Comparison of ENCODE assay signal across 8 cellular contexts in the genomic region with DNA sequence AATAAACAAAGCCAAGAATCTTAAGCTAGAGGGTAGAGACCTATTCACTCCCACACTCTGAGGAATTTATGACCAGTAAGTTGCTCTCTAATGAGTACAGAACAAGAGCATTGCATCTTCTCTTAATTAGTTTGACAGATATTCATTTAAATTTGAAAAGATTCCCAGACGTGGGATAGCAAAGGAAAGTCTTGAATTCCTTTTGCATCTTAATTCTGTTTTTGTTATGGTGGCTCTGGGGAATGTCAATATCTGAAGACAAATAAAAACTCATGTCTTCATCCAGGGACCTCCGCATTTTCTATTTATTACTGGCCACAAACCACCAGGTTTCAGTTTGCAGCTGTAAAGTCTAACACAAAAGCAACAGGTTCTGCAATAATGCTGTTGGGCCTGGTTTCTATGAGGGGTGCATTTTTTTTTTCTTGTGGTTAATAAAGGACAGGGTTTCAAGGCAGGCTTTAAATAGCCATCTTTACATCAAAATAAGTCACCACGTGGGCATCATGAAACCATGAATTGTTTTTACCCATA.
DNase-seq lines count a peak whose midpoint lies in the region; ATAC-seq and TF ChIP-seq lines count a peak whose summit lies in the region.

No MANE protein-coding gene starts in this region.

- H3K27ac Mint-ChIP-seq in mesothelial cell of epicardium, result peak overlapping the region; percentile 93

- H3K4me2 ChIP-seq in GM23248 (ENCODE audit: unreplicated experiment), result peak overlapping the region; percentile 34

- in situ Hi-C loops in GM23248 (cut with MboI), result no loop called here

- H3K9me2 ChIP-seq in GM23248 (ENCODE audit: insufficient read depth), result no peaks in the 10 kb centered on the region

- peaks cover 67% of the 10 kb centered on the region for H3K4me1 ChIP-seq in GM23248 (ENCODE audit: insufficient read depth)
- H3K4me1 ChIP-seq in HUES48 (ENCODE audit: control insufficient read depth, insufficient read depth, low read length), result peaks cover 61% of the 10 kb centered on the region
- peaks cover 0 to 21% (median 7%) of the 10 kb centered on the region in 4 donors for H3K4me1 ChIP-seq in upper lobe of left lung

- H3K27me3 ChIP-seq in GM23248 (replicated peaks; ENCODE audit: insufficient read depth), result no peaks in the 10 kb centered on the region
- H3K27me3 ChIP-seq in HUES48 (ENCODE audit: control insufficient read depth, insufficient read depth, low read length), result no peaks in the 10 kb centered on the region
- H3K27me3 ChIP-seq in upper lobe of left lung, result no peaks in the 10 kb centered on the region

- peak overlapping the region; percentile 16; the same call in 1 of the 2 replicates for H2AFZ ChIP-seq in GM23248

- H3K4me3 ChIP-seq in GM23248, result no peak overlapping the region
- 0 out of 2 replicates have a peak overlapping the region, but pooled peaks have one; percentile 28 for H3K4me3 ChIP-seq in HUES48 (ENCODE audit: low read depth, low read length)
- no peak overlapping the region for H3K4me3 ChIP-seq in upper lobe of left lung

- H3K4me3 Mint-ChIP-seq in mesothelial cell of epicardium, result no peak overlapping the region

- TF ChIP-seq POLR2A in GM18505 (IDR thresholded peaks at IDR 0.05; ENCODE audit: borderline replicate concordance, extremely low read depth, insufficient read depth, insufficient read length) (no peak), upper lobe of left lung (IDR thresholded peaks at IDR 0.05) (no peak)

- no peaks in the 10 kb centered on the region for H4K20me1 ChIP-seq in GM23248 (ENCODE audit: insufficient read depth)

- H3K4me1 Mint-ChIP-seq in mesothelial cell of epicardium, result peaks cover 74% of the 10 kb centered on the region

- intact Hi-C loops in posterior vena cava (cut with DNase I), result loop anchor here (1.0 to 5.0 kb wide), 2 partner anchors 43 to 90 kb away; no protein-coding TSS in a partner anchor

- WGBS in GM23248 (ENCODE audit: low coverage in 1 of 2, low lambda C conversion rate in 2 of 2, missing lambda C conversion rate in 2 of 2), 2 experiments, result 15 to 16% methylated on average over 3 of the region's 3 CpGs
- 51 to 55% methylated on average over 3 of the region's 3 CpGs for WGBS in upper lobe of left lung, 2 donors

- H3K9me3 Mint-ChIP-seq in mesothelial cell of epicardium, result no peaks in the 10 kb centered on the region

- no peaks in the 10 kb centered on the region for H3K79me2 ChIP-seq in GM23248 (ENCODE audit: insufficient read depth)

- no peaks in the 10 kb centered on the region for H3K36me3 Mint-ChIP-seq in mesothelial cell of epicardium

- H3F3A ChIP-seq in GM23248 (ENCODE audit: insufficient read depth), result peaks cover 61% of the 10 kb centered on the region

- H3K9me3 ChIP-seq in GM23248 (ENCODE audit: low read depth) (no peaks in the 10 kb centered on the region), HUES48 (ENCODE audit: control insufficient read depth, insufficient read depth, low read length) (no peaks in the 10 kb centered on the region), upper lobe of left lung (no peaks in the 10 kb centered on the region)

- H3K27ac ChIP-seq in GM23248 (peak overlapping the region; percentile 58), HUES48 (ENCODE audit: low read depth, low read length) (peak overlapping the region; percentile 78), upper lobe of left lung (no peak overlapping the region)

- H3K27me3 Mint-ChIP-seq in mesothelial cell of epicardium (ENCODE audit: low read depth), result no peaks in the 10 kb centered on the region

- peak overlapping the region; percentile 8; the same call in 1 of the 2 replicates for H3K9ac ChIP-seq in GM23248
- no peak overlapping the region for H3K9ac ChIP-seq in HUES48 (ENCODE audit: low read depth, low read length)

- DNase-seq in GM23248 (peak; percentile 55), mesothelial cell of epicardium (ENCODE audit: low spot score in 2 of 2, unreplicated experiment in 2 of 2) (no peak), NCI-H774 (lab: John Stamatoyannopoulos, UW) (no peak), posterior vena cava (ENCODE audit: low spot score) (no peak), NCI-H345 treated with DMSO at 0.1 percent for 48 hours (lab: John Stamatoyannopoulos, UW; ENCODE audit: unreplicated experiment) (no peak), upper lobe of left lung (no peak)

- no peak for TF ChIP-seq EP300 in upper lobe of left lung (IDR thresholded peaks at IDR 0.05)

- TF ChIP-seq CTCF in mesothelial cell of epicardium (IDR thresholded peaks at IDR 0.05; ENCODE audit: unreplicated experiment), result no peak
- TF ChIP-seq CTCF in upper lobe of left lung (IDR thresholded peaks at IDR 0.05), result no peak

- H3K36me3 ChIP-seq in GM23248 (ENCODE audit: low read depth), result no peaks in the 10 kb centered on the region
- H3K36me3 ChIP-seq in HUES48 (ENCODE audit: control insufficient read depth, insufficient read depth, low read length), result no peaks in the 10 kb centered on the region
- H3K36me3 ChIP-seq in upper lobe of left lung, result no peaks in the 10 kb centered on the region

- peak; percentile 98 for ATAC-seq in GM18505 (IDR thresholded peaks at IDR 0.05; ENCODE audit: unreplicated experiment)
- ATAC-seq in upper lobe of left lung (ENCODE audit: low FRiP score in 2 of 2), result no peak

Comparison
In these comparisons a context has a peak if more than half of its experiments do, and no peak if none do; other contexts are left out.
1. H3K27ac ChIP-seq: peak in GM23248 (single experiment) and HUES48 (single experiment); none in upper lobe of left lung (0 of 4).